7 cellular contexts compared by ENCODE assay signal in genomic region chr2:102736174-102736606, GRCh38. TPM values are rescaled to one million over a fixed set of nuclear protein-coding genes. Genes with fewer than 3 reads are reported as not detected.
DNase-seq lines count a peak whose midpoint lies in the region; ATAC-seq and TF ChIP-seq lines count a peak whose summit lies in the region.

No MANE protein-coding gene starts in this region.

- H3K9me3 ChIP-seq in HUES48 (ENCODE audit: control insufficient read depth, insufficient read depth, low read length) (no peaks in the 10 kb centered on the region), RWPE2 (ENCODE audit: severe bottlenecking) (no peaks in the 10 kb centered on the region), lower lobe of right lung (no peaks in the 10 kb centered on the region)

- H3K4me3 ChIP-seq in HUES48 (ENCODE audit: low read depth, low read length) (peak overlapping the region; percentile 88), RWPE2 (ENCODE audit: severe bottlenecking) (peak overlapping the region; percentile 82), lower lobe of right lung (peak overlapping the region; percentile 91), urinary bladder (ENCODE audit: low read depth, low read length) (peak overlapping the region; percentile 82)

- DNase-seq in GM10248 (ENCODE audit: extremely low spot score) (peak; percentile 67), RWPE2 (ENCODE audit: low spot score) (no peak), ecto neural progenitor cell (ENCODE audit: low spot score) (peak; percentile 61), lower lobe of right lung (no peak)

- ATAC-seq in GM21529 (IDR thresholded peaks at IDR 0.05; ENCODE audit: unreplicated experiment) (peak; percentile 53), RWPE2 (ENCODE audit: low read depth) (peak; percentile 80), lower lobe of right lung (peak; percentile 82 to 87)

- TF ChIP-seq CTCF in GM10248 (IDR thresholded peaks at IDR 0.05; ENCODE audit: control extremely low read depth, extremely low read depth, low read depth, missing control alignments) (no peak), RWPE2 (IDR thresholded peaks at IDR 0.05; ENCODE audit: poor library complexity, severe bottlenecking) (no peak), lower lobe of right lung (IDR thresholded peaks at IDR 0.05) (no peak)

- H3K36me3 ChIP-seq in HUES48 (ENCODE audit: control insufficient read depth, insufficient read depth, low read length): peaks cover 12% of the 10 kb centered on the region
- peaks cover 9% of the 10 kb centered on the region for H3K36me3 ChIP-seq in RWPE2 (ENCODE audit: low read depth)
- H3K36me3 ChIP-seq in lower lobe of right lung: peaks cover 7% of the 10 kb centered on the region
- H3K36me3 ChIP-seq in urinary bladder (ENCODE audit: insufficient read depth): no peaks in the 10 kb centered on the region

- peak overlapping the region; percentile 71 for H3K9ac ChIP-seq in HUES48 (ENCODE audit: low read depth, low read length)

- H3K27ac ChIP-seq in HUES48 (ENCODE audit: low read depth, low read length): peak overlapping the region; percentile 44
- H3K27ac ChIP-seq in RWPE2 (ENCODE audit: poor library complexity, severe bottlenecking): no peak overlapping the region
- H3K27ac ChIP-seq in lower lobe of right lung: peak overlapping the region; percentile 81
- peak overlapping the region; percentile 77 for H3K27ac ChIP-seq in urinary bladder (ENCODE audit: low read depth)

- intact Hi-C loops in lower lobe of right lung (cut with DNase I): no loop called here

- 6% methylated on average over 16 of the region's 16 CpGs for WGBS in urinary bladder

- POLR2A ChIA-PET in GM10248 (lab: Yijun Ruan, JAX): no interaction called here

- no peaks in the 10 kb centered on the region for H3K27me3 ChIP-seq in HUES48 (ENCODE audit: control insufficient read depth, insufficient read depth, low read length)
- no peaks in the 10 kb centered on the region for H3K27me3 ChIP-seq in RWPE2 (ENCODE audit: insufficient read depth, poor library complexity, severe bottlenecking)
- H3K27me3 ChIP-seq in lower lobe of right lung (ENCODE audit: low read depth): no peaks in the 10 kb centered on the region

- CTCF ChIA-PET in GM10248 (lab: Yijun Ruan, JAX): interaction anchor here (1.2 to 10.3 kb wide), 9 partner anchors 11 to 263 kb away, joined by 3 to 122 read pairs (median 5); partner anchors contain the start of gene SLC9A4

- peaks cover 10% of the 10 kb centered on the region for H3K4me1 ChIP-seq in HUES48 (ENCODE audit: control insufficient read depth, insufficient read depth, low read length)
- H3K4me1 ChIP-seq in RWPE2 (ENCODE audit: insufficient read depth, poor library complexity, severe bottlenecking): peaks cover 4% of the 10 kb centered on the region
- H3K4me1 ChIP-seq in lower lobe of right lung: peaks cover 17% of the 10 kb centered on the region
- H3K4me1 ChIP-seq in urinary bladder (ENCODE audit: insufficient read depth): peaks cover 2% of the 10 kb centered on the region

RNA-seq across cellular contexts. Expression of gene TMEM182, which starts 25.6 kb away (rescaled TPM):
- total RNA-seq in lower lobe of right lung (3.7 TPM), urinary bladder (28.0 TPM)
- 2.0 TPM for polyA plus RNA-seq in urinary bladder

Comparison
In these comparisons a context has a peak if more than half of its experiments do, and no peak if none do; other contexts are left out.
1. DNase-seq: peak in GM10248 (single experiment) and ecto neural progenitor cell (single experiment); none in RWPE2 (single experiment) and lower lobe of right lung (single experiment).
2. Peak in every context shown above with its lines, with median percentiles within 50 percentile points of each other: ATAC-seq and H3K4me3 ChIP-seq.